In the genomic region with DNA sequence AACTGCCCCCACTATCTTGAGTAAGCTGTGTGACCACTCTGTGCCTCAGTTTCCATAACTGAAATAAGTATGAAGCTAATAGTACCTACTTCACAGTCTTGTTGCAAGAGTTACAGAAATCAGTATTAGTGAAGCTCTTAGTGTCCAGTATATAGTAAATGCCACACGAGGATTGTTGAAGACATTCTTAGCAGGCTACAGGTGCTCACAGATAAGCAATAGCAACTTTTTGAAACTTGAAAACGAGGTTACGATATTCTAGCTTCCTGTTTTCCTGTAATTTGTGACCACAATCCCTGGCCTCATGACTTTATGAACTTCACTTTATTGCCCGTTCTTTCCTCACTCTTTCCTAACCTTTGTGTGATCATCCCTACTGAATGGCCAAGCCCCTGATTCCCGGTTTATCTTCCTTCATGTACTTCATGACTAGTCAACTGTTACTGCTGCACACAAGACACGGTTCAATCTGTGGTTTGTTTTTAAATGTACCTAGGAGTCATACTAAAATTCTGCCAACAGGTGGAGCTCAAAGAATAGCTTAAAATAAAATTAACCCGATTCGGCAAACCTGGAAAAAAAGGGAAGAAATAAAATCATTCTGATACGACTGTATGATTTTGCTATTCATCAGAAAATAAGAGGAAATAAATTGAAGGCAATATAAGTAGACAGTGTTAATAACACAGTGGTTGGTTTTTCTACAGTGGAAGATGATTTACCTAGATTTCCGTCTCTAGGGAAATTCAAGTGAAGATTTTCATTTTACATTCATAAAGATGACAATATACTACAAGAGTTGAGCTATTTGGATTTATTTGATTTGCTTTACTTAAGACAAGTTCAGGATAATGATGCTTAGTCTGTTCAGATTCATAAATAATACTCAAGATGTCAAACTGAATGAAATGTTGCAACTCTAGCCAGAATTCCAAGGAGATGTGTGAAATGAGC, we compare ENCODE assay signal across 1 cellular context.
TF ChIP-seq lines count a peak whose summit lies in the region.

No MANE protein-coding gene starts in this region.

TF ChIP-seq in HCT116, 20 proteins besides CTCF, POLR2A, EP300 and RAD21 (continued from another document):
- TF ChIP-seq FOSL1 (IDR thresholded peaks at IDR 0.05; ENCODE audit: low read depth) (no peak), EZH2 (IDR thresholded peaks at IDR 0.05) (no peak), ZFX (IDR thresholded peaks at IDR 0.05) (no peak), YY1 (IDR thresholded peaks at IDR 0.05; ENCODE audit: extremely low read depth, insufficient replicate concordance, low read depth, low read length) (no peak), SP1 (IDR thresholded peaks at IDR 0.05; ENCODE audit: low read depth) (no peak)
- TF ChIP-seq, protein P1, sequence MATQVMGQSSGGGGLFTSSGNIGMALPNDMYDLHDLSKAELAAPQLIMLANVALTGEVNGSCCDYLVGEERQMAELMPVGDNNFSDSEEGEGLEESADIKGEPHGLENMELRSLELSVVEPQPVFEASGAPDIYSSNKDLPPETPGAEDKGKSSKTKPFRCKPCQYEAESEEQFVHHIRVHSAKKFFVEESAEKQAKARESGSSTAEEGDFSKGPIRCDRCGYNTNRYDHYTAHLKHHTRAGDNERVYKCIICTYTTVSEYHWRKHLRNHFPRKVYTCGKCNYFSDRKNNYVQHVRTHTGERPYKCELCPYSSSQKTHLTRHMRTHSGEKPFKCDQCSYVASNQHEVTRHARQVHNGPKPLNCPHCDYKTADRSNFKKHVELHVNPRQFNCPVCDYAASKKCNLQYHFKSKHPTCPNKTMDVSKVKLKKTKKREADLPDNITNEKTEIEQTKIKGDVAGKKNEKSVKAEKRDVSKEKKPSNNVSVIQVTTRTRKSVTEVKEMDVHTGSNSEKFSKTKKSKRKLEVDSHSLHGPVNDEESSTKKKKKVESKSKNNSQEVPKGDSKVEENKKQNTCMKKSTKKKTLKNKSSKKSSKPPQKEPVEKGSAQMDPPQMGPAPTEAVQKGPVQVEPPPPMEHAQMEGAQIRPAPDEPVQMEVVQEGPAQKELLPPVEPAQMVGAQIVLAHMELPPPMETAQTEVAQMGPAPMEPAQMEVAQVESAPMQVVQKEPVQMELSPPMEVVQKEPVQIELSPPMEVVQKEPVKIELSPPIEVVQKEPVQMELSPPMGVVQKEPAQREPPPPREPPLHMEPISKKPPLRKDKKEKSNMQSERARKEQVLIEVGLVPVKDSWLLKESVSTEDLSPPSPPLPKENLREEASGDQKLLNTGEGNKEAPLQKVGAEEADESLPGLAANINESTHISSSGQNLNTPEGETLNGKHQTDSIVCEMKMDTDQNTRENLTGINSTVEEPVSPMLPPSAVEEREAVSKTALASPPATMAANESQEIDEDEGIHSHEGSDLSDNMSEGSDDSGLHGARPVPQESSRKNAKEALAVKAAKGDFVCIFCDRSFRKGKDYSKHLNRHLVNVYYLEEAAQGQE (IDR thresholded peaks at IDR 0.05; ENCODE audit: low read depth), result no peak
